ENCODE assay signal across 32 cellular contexts in genomic region chr2:119616421-119616820, GRCh38.
"Had no signal": no experiment of that assay in that cellular context is flagged by ENCODE, and none has a peak within 500 bp of the region (broad histone marks: within the 10 kb centered on the region; RNA-seq: fewer than 3 reads in every experiment).

No MANE protein-coding gene starts in this region.

- H3K27me3 ChIP-seq: brain microvascular endothelial cell had no signal

- DNase-seq: activated B cell treated with CpG ODN at 0.5 μM for 24 hours; activated CD4-positive, alpha-beta memory T cell treated with anti-CD3 and anti-CD28 coated beads, Interleukin-2, amount 10 ng/mL, durations not matched to agents 7 days and 5 days; activated CD4-positive, alpha-beta T cell treated with anti-CD3 and anti-CD28 coated beads for 4 hours; activated CD4-positive, CD25-positive, alpha-beta regulatory T cell treated with anti-CD3 and anti-CD28 coated beads, Interleukin-2, amount 50 U/mL, for 72 hours; activated CD8-positive, alpha-beta memory T cell treated with anti-CD3 and anti-CD28 coated beads for 24 hours; activated effector memory CD4-positive, alpha-beta T cell treated with anti-CD3 and anti-CD28 coated beads, Interleukin-2, amount 50 U/mL, for 16 hours; activated naive CD4-positive, alpha-beta T cell; activated naive CD4-positive, alpha-beta T cell treated with anti-CD3 and anti-CD28 coated beads, Interleukin-2, amount 50 U/mL, for 16 hours; activated naive CD8-positive, alpha-beta T cell treated with anti-CD3 and anti-CD28 coated beads for 36 hours; activated T-cell treated with anti-CD3 and anti-CD28 coated beads, Interleukin-2, amount 50 U/mL, for 1 hour; activated T-cell treated with anti-CD3 and anti-CD28 coated beads, Interleukin-2, amount 50 U/mL, for 72 hours; amniotic stem cell; aorta; brain microvascular endothelial cell; central memory CD4-positive, alpha-beta T cell; NCI-H1105; NCI-H1417 treated with DMSO at 0.1 percent for 48 hours; NCI-H187 treated with DMSO at 0.1 percent for 48 hours; NCI-H2081; NCI-H2171 treated with DMSO at 0.1 percent for 48 hours; NCI-H2227 treated with DMSO at 0.1 percent for 48 hours; NCI-H446 treated with DMSO at 0.1 percent for 48 hours; NCI-H524; NCI-H69; NCI-H82; PC-3; SW 1271; T1000 had no signal

- ATAC-seq: activated T-cell treated with anti-CD3 and anti-CD28 coated beads, Interleukin-2, amount 50 U/mL, for 72 hours; activated T-helper 17 cell treated with anti-CD3 and anti-CD28 coated beads, Interleukin-2, amount 50 U/mL, for 72 hours; PC-3; Right ventricle myocardium inferior had no signal

- H3K27ac ChIP-seq: brain microvascular endothelial cell, RWPE1 had no signal

- H3K36me3 ChIP-seq: brain microvascular endothelial cell had no signal

- FAIRE-seq: RCC 7860 had no signal
